ENCODE assay signal across 13 cellular contexts in the genomic region with DNA sequence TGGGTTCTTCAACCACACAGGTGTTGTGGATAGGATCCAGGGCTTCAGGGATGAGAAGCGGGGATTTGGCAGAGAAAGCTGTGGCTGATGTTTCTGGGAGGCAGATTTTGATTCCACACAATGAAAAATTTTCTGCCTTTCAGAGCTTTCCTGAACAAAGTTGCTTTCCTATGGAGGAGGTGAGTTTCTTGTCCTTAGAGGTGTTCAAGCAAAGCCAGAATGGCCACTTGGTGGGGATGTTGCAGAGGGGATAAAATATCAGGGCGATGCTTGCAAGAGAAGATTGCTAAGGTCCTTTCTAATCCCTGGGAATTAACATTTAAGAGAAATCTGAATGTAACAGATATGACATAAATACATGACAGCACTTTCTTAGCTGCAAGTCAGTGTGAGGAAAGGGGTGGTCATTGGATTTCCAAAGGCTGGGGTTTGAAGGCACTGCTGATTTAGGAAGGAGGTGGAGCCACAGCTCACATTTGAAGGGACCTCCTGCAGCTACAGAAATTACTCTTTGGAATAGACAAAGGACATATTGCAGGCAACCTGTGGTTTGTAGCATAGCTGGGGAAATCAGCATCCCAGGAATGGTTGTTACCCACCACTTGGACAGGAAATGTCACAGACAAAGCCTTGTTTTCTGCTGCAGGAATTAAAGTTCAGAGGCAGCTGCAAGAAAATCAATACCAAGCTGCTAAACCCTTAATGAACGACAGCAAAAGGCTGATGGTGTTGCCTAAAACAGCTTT.
DNase-seq lines count a peak whose midpoint lies in the region; ATAC-seq, FAIRE-seq and TF ChIP-seq lines count a peak whose summit lies in the region.
"Had no signal": no experiment of that assay in that cellular context is flagged by ENCODE, and none has a peak within 500 bp of the region (broad histone marks: within the 10 kb centered on the region; RNA-seq: fewer than 3 reads in every experiment).

No MANE protein-coding gene starts in this region.

- H3K14ac ChIP-seq in H1 (ENCODE audit: insufficient read length), result no peak overlapping the region

- ATAC-seq in heart right ventricle, result no peak
- no peak for ATAC-seq in left ventricle myocardium superior
- ATAC-seq in GM21515 (IDR thresholded peaks at IDR 0.05; ENCODE audit: unreplicated experiment), result no peak
- ATAC-seq: left lung had no signal

- no peak overlapping the region for H3K56ac ChIP-seq in H1 (replicated peaks; ENCODE audit: insufficient read length, low read depth, low read length)

- no peaks in the 10 kb centered on the region for H3K23me2 ChIP-seq in H1 (ENCODE audit: low read depth, low read length)

- H3K36me3 ChIP-seq in heart right ventricle (no peaks in the 10 kb centered on the region), H1 (ENCODE audit: control insufficient read depth in 2 of 4, insufficient read depth in 4 of 4, low read length in 3 of 4) (no peaks in the 10 kb centered on the region), spleen (no peaks in the 10 kb centered on the region)
- H3K36me3 ChIP-seq: left lung, right atrium auricular region had no signal

- peaks cover 4% of the 10 kb centered on the region for H3K36me3 Mint-ChIP-seq in type B pancreatic cell
- H3K36me3 Mint-ChIP-seq: CD14-positive monocyte had no signal

- intact Hi-C loops in heart right ventricle (cut with DNase I), result loop anchor here in 1 of 10 donors (10.0 kb wide), 1 partner anchor 1296 kb away; the partner anchor contains the start of gene PTPRT
- intact Hi-C loops in left ventricle myocardium superior (cut with micrococcal nuclease), result no loop called here
- intact Hi-C loops in spleen (cut with DNase I; ENCODE audit: low total_unique reads), result no loop called here

- no peaks in the 10 kb centered on the region for H3K4me1 ChIP-seq in heart right ventricle
- H3K4me1 ChIP-seq in H1 (replicated peaks in 1 of 4; ENCODE audit: control insufficient read depth in 3 of 4, insufficient read depth in 4 of 4, low read length in 3 of 4), result peaks cover 0 to 15% (median 5%) of the 10 kb centered on the region in 4 experiments; a peak in 6 of 7 replicates
- no peaks in the 10 kb centered on the region for H3K4me1 ChIP-seq in spleen
- H3K4me1 ChIP-seq: left lung, right atrium auricular region had no signal

- DNase-seq in heart right ventricle (no peak), left ventricle myocardium superior (no peak), NCI-H446 treated with DMSO at 0.1 percent for 48 hours (lab: John Stamatoyannopoulos, UW) (peak; percentile 10), H1 (ENCODE audit: low read depth in 1 of 2, low spot score in 2 of 2) (no peak), type B pancreatic cell (ENCODE audit: extremely low spot score, unreplicated experiment) (no peak), NCI-H2227 treated with DMSO at 0.1 percent for 48 hours (lab: John Stamatoyannopoulos, UW) (no peak), spleen (no peak)
- DNase-seq: GOT3, left lung had no signal

- H3K27ac ChIP-seq in heart right ventricle, result no peak overlapping the region
- no peak overlapping the region for H3K27ac ChIP-seq in H1 (ENCODE audit: low read depth, low read length)
- H3K27ac ChIP-seq in spleen, result no peak overlapping the region
- H3K27ac ChIP-seq: epithelial cell of prostate, left lung, right atrium auricular region had no signal

- H3K23ac ChIP-seq in H1 (ENCODE audit: insufficient read length), result no peak overlapping the region

- H3K4me2 ChIP-seq in H1 (ENCODE audit: insufficient read depth in 1 of 2, low read depth in 2 of 2, low read length in 2 of 2), result no peak overlapping the region

- H3K4ac ChIP-seq in H1 (replicated peaks; ENCODE audit: insufficient read length, low read depth, low read length), result no peak overlapping the region

- no peak overlapping the region for H2BK120ac ChIP-seq in H1 (replicated peaks; ENCODE audit: low read depth, low read length)

- no peak for TF ChIP-seq EP300 in H1 (IDR thresholded peaks at IDR 0.05; ENCODE audit: borderline replicate concordance in 1 of 2, low read depth in 2 of 2, low read length in 2 of 2)

- H4K20me1 ChIP-seq in H1 (replicated peaks in 1 of 2; ENCODE audit: control insufficient read depth in 1 of 2, insufficient read depth in 2 of 2, low read length in 2 of 2), result no peaks in the 10 kb centered on the region

- no peaks in the 10 kb centered on the region for H3K9me3 Mint-ChIP-seq in type B pancreatic cell
- H3K9me3 Mint-ChIP-seq: CD14-positive monocyte had no signal

- TF ChIP-seq CTCF in heart right ventricle (IDR thresholded peaks at IDR 0.05), result peak in 6 of 9 donors; percentile 13 to 46 (median 34)
- peak in 2 of 3 experiments; percentile 21 to 38; a peak in 1 of 4 replicates for TF ChIP-seq CTCF in H1 (IDR thresholded peaks at IDR 0.05; ENCODE audit: control extremely low read depth in 1 of 3, insufficient read depth in 1 of 3, low read depth in 1 of 3, low read length in 3 of 3)
- peak; percentile 51 for TF ChIP-seq CTCF in type B pancreatic cell (conservative IDR thresholded peaks at IDR 0.05)
- peak in 1 of 11 experiments; percentile 16 for TF ChIP-seq CTCF in spleen (IDR thresholded peaks at IDR 0.05 in 8 of 11, conservative IDR thresholded peaks at IDR 0.05 in 3 of 11)

- peak overlapping the region; percentile 81 for H3K27ac Mint-ChIP-seq in type B pancreatic cell

- H3K4me3 ChIP-seq in heart right ventricle (no peak overlapping the region), H1 (ENCODE audit: extremely low read depth in 1 of 4, insufficient read depth in 2 of 4, low read depth in 3 of 4, low read length in 4 of 4) (no peak overlapping the region), spleen (no peak overlapping the region)
- H3K4me3 ChIP-seq: left lung, right atrium auricular region had no signal

- H2AK5ac ChIP-seq in H1 (ENCODE audit: low read depth, low read length), result peak overlapping the region; percentile 6; the same call in 1 of the 2 replicates

- H3K27me3 ChIP-seq in heart right ventricle (peaks cover 0 to 24% (median 0%) of the 10 kb centered on the region in 7 donors), H1 (replicated peaks in 1 of 4; ENCODE audit: control insufficient read depth in 3 of 4, extremely low read depth in 1 of 4, insufficient read depth in 3 of 4, low read length in 3 of 4) (no peaks in the 10 kb centered on the region), spleen (replicated peaks in 1 of 7) (peaks cover 0 to 32% (median 0%) of the 10 kb centered on the region in 7 donors)
- H3K27me3 ChIP-seq: left lung, right atrium auricular region had no signal

- peak overlapping the region; percentile 25; the same call in 1 of the 2 replicates for H3K18ac ChIP-seq in H1 (ENCODE audit: extremely low read depth, low read length)

- no peak overlapping the region for H4K91ac ChIP-seq in H1 (replicated peaks; ENCODE audit: insufficient read length, low read length)

- peak overlapping the region; percentile 26; the same call in 1 of the 2 replicates for H2BK5ac ChIP-seq in H1 (ENCODE audit: low read depth, low read length)

- H3K9me3 ChIP-seq in heart right ventricle, result no peaks in the 10 kb centered on the region
- H3K9me3 ChIP-seq in H1 (ENCODE audit: insufficient read depth in 2 of 2, low read depth in 1 of 2, low read length in 1 of 2), result no peaks in the 10 kb centered on the region
- H3K9me3 ChIP-seq in spleen, result no peaks in the 10 kb centered on the region
- H3K9me3 ChIP-seq: left lung, right atrium auricular region had no signal

- H2AFZ ChIP-seq in H1 (ENCODE audit: low read length), result no peak overlapping the region

- no peak for FAIRE-seq in H1 (lab: Jason Lieb, UNC)

- peaks cover 7% of the 10 kb centered on the region for H3K27me3 Mint-ChIP-seq in type B pancreatic cell

- peak overlapping the region; percentile 10 for H3K4me3 Mint-ChIP-seq in type B pancreatic cell
- H3K4me3 Mint-ChIP-seq: CD14-positive monocyte had no signal

- CTCF ChIA-PET in H1 (lab: Charles Lee; ENCODE audit: partially characterized antibody), result interaction anchor here (0.7 to 4.7 kb wide), 11 partner anchors 17 to 228 kb away, joined by 3 to 22 read pairs (median 3); no protein-coding TSS in a partner anchor

- H2BK12ac ChIP-seq in H1 (ENCODE audit: low read depth, low read length), result no peak overlapping the region

- H4K8ac ChIP-seq in H1 (ENCODE audit: extremely low read depth, insufficient read depth, low read length), result no peak overlapping the region

- POLR2A ChIA-PET in H1 (lab: Charles Lee; ENCODE audit: partially characterized antibody), result interaction anchor here (1.0 to 1.3 kb wide), 2 partner anchors 8 to 196 kb away, joined by 3 to 4 read pairs; no protein-coding TSS in a partner anchor

- TF ChIP-seq RAD21 in H1 (IDR thresholded peaks at IDR 0.05 in 1 of 2, conservative IDR thresholded peaks at IDR 0.05 in 1 of 2; ENCODE audit: low read depth in 2 of 2, low read length in 2 of 2), result peak; percentile 53 to 59

- no peak overlapping the region for H3K9ac ChIP-seq in H1 (replicated peaks in 1 of 4; ENCODE audit: extremely low read depth in 1 of 4, low read depth in 3 of 4, low read length in 3 of 4)

- H4K5ac ChIP-seq in H1 (ENCODE audit: insufficient read length, low read depth, low read length), result no peak overlapping the region

- no peaks in the 10 kb centered on the region for H3K79me2 ChIP-seq in H1 (ENCODE audit: control insufficient read depth in 1 of 2, insufficient read depth in 2 of 2, low read length in 2 of 2)

- no peak overlapping the region for H2BK15ac ChIP-seq in H1 (ENCODE audit: low read length)

- 64% methylated on average over 3 of the region's 3 CpGs for WGBS in heart right ventricle, 2 donors
- 85% methylated on average over 3 of the region's 3 CpGs; no CpG with 5 or more reads in 1 of the 2 experiments for WGBS in H1 (ENCODE audit: extremely low coverage in 1 of 2, insufficient coverage in 1 of 2, insufficient read length in 1 of 2, insufficient replicate concordance in 2 of 2, low coverage in 1 of 2, low lambda C conversion rate in 2 of 2, missing lambda C conversion rate in 1 of 2), 2 experiments
- WGBS in spleen, 5 donors, result 54 to 77% (median 68%) methylated on average over 3 of the region's 3 CpGs

- H3K79me1 ChIP-seq in H1 (ENCODE audit: low read depth, low read length), result no peaks in the 10 kb centered on the region

- H3K4me1 Mint-ChIP-seq in type B pancreatic cell (ENCODE audit: unreplicated experiment), result peaks cover 20% of the 10 kb centered on the region
- H3K4me1 Mint-ChIP-seq: CD14-positive monocyte had no signal

- TF ChIP-seq POLR2A in H1 (IDR thresholded peaks at IDR 0.05; ENCODE audit: control extremely low read depth in 1 of 2, low read depth in 2 of 2, low read length in 2 of 2), result no peak
- no peak for TF ChIP-seq POLR2A in spleen (IDR thresholded peaks at IDR 0.05)

- no peak overlapping the region; the same call in 1 of the 2 replicates for H2BK20ac ChIP-seq in H1 (ENCODE audit: low read length)

TF ChIP-seq in H1, 55 proteins besides CTCF, POLR2A, EP300 and RAD21 (continues in another document):
- TF ChIP-seq, protein P1, sequence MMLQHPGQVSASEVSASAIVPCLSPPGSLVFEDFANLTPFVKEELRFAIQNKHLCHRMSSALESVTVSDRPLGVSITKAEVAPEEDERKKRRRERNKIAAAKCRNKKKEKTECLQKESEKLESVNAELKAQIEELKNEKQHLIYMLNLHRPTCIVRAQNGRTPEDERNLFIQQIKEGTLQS (IDR thresholded peaks at IDR 0.05; ENCODE audit: insufficient read depth, low read depth, low read length), result no peak
- no peak for TF ChIP-seq SIRT6 (IDR thresholded peaks at IDR 0.05; ENCODE audit: low read length)
- TF ChIP-seq ASH2L (IDR thresholded peaks at IDR 0.05; ENCODE audit: low read length), result no peak
- no peak for TF ChIP-seq HDAC6 (IDR thresholded peaks at IDR 0.05; ENCODE audit: low read depth, low read length)
